ENCODE assay signal across 25 cellular contexts in genomic region chr5:10599113-10599512, GRCh38.
"Had no signal": no experiment of that assay in that cellular context is flagged by ENCODE, and none has a peak within 500 bp of the region (broad histone marks: within the 10 kb centered on the region; RNA-seq: fewer than 3 reads in every experiment).

No MANE protein-coding gene starts in this region.

- H3K36me3 Mint-ChIP-seq: natural killer cell treated with Interleukin-12 subunit alpha and Interleukin-12 subunit beta and Interleukin-15 and Interleukin-18, amount 100 ng/mL, for 72 hours had no signal

- H3K36me3 ChIP-seq: esophagus squamous epithelium, lower lobe of right lung, neutrophil, right atrium auricular region, sigmoid colon, spleen, thoracic aorta, tibial nerve, upper lobe of left lung had no signal

- H2AFZ ChIP-seq: parathyroid adenoma had no signal

- DNase-seq: cortex of kidney; effector memory CD8-positive, alpha-beta T cell; esophagus squamous epithelium; foreskin melanocyte; left ventricle myocardium superior; lower lobe of right lung; mucosa of descending colon; naive B cell; sigmoid colon; spleen; stimulated activated CD4-positive, alpha-beta T cell treated with anti-CD3 and anti-CD28 coated beads, Interleukin-4, amount 100 ng/mL, for 4 hours; upper lobe of left lung had no signal

- H3K9ac ChIP-seq: parathyroid adenoma had no signal

- H3K27ac Mint-ChIP-seq: effector memory CD8-positive, alpha-beta T cell; memory B cell; mesothelial cell of epicardium; naive B cell; natural killer cell treated with Interleukin-12 subunit alpha and Interleukin-12 subunit beta and Interleukin-15 and Interleukin-18, amount 100 ng/mL, for 72 hours; progenitor cell of endocrine pancreas; stimulated activated naive CD8-positive, alpha-beta T cell treated with anti-CD3 and anti-CD28 coated beads, Interleukin-15, Interleukin-2, amounts not matched to agents 100 ng/mL and 50 ng/mL, for 24 hours had no signal

- H3K27me3 Mint-ChIP-seq: memory B cell; naive B cell; stimulated activated memory B cell treated with anti-CD40 and anti-IgM and Interleukin-4, amounts not matched to agents 10 μg/mL and 1 μg/mL and 100 μg/mL, for 72 hours had no signal

- H3K79me2 ChIP-seq: parathyroid adenoma had no signal

- ATAC-seq: effector memory CD8-positive, alpha-beta T cell; lower lobe of right lung; mucosa of descending colon; natural killer cell treated with Interleukin-12 subunit alpha and Interleukin-12 subunit beta and Interleukin-15 and Interleukin-18, amount 100 ng/mL, for 72 hours; stimulated activated memory B cell treated with anti-CD40 and anti-IgM and Interleukin-4, amounts not matched to agents 10 μg/mL and 1 μg/mL and 100 μg/mL, for 72 hours had no signal

- H3K4me3 Mint-ChIP-seq: effector memory CD8-positive, alpha-beta T cell; memory B cell; mesothelial cell of epicardium; naive B cell; natural killer cell treated with Interleukin-12 subunit alpha and Interleukin-12 subunit beta and Interleukin-15 and Interleukin-18, amount 100 ng/mL, for 72 hours; neural crest cell; stimulated activated memory B cell treated with anti-CD40 and anti-IgM and Interleukin-4, amounts not matched to agents 10 μg/mL and 1 μg/mL and 100 μg/mL, for 72 hours; stimulated activated naive CD8-positive, alpha-beta T cell treated with anti-CD3 and anti-CD28 coated beads, Interleukin-15, Interleukin-2, amounts not matched to agents 100 ng/mL and 50 ng/mL, for 24 hours had no signal

- H3K4me3 ChIP-seq: esophagus squamous epithelium, lower lobe of right lung, mucosa of descending colon, right atrium auricular region, sigmoid colon, skin epidermis, spleen, thoracic aorta, tibial nerve, upper lobe of left lung had no signal

- H3K27ac ChIP-seq: esophagus squamous epithelium, lower lobe of right lung, parathyroid adenoma, right atrium auricular region, sigmoid colon, skin epidermis, spleen, thoracic aorta, upper lobe of left lung had no signal

- H3K4me1 Mint-ChIP-seq: neural crest cell had no signal

- H3K27me3 ChIP-seq: neutrophil, right atrium auricular region, sigmoid colon, spleen, tibial nerve, upper lobe of left lung had no signal

- H3K9me3 ChIP-seq: esophagus squamous epithelium, lower lobe of right lung, mucosa of descending colon, neutrophil, sigmoid colon, spleen, thoracic aorta, tibial nerve, upper lobe of left lung had no signal

- H3K9me3 Mint-ChIP-seq: effector memory CD8-positive, alpha-beta T cell; memory B cell; natural killer cell treated with Interleukin-12 subunit alpha and Interleukin-12 subunit beta and Interleukin-15 and Interleukin-18, amount 100 ng/mL, for 72 hours had no signal
